Comparison of ENCODE assay signal across 1 cellular context in the genomic region with DNA sequence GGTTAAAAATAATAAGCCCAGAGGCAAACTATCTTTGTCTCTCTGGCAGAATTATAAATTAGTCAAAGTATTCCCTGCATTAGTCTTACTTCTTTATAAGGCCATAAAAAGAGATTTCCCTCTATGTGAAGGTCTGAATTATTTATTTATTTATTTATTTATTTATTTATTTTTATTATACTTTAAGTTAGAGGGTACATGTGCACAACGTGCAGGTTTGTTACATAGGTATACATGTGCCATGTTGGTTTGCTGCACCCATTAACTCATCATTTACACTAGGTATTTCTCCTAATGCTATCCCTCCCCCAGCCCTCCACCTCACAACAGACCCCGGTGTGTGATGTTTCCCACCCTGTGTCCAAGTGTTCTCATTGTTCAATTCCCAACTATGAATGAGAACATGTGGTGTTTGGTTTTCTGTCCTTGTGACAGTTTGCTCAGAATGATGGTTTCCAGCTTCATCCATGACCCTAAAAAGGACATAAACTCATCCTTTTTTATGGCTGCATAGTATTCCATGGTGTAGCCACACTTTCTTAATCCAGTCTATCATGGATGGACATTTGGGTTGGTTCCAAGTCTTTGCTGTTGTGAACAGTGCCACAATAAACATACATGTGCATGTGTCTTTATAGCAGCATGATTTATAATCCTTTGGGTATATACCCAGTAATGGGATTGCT.
TF ChIP-seq lines count a peak whose summit lies in the region.

No MANE protein-coding gene starts in this region.

TF ChIP-seq in HEK293, 187 proteins besides CTCF, POLR2A, EP300 and RAD21 (continued from another document):
- TF ChIP-seq ZNF623 (tag by site-specific recombination; IDR thresholded peaks at IDR 0.05) = peak; percentile 65
- TF ChIP-seq ZNF426 (tag by site-specific recombination; IDR thresholded peaks at IDR 0.05) = peak; percentile 77
- TF ChIP-seq ZBTB11 (tag by site-specific recombination; conservative IDR thresholded peaks at IDR 0.05; ENCODE audit: low read depth) = peak; percentile 78
- peak; percentile 72; the same call in 1 of the 2 replicates for TF ChIP-seq REST (tag by site-specific recombination; IDR thresholded peaks at IDR 0.05)
- peak; percentile 60 for TF ChIP-seq ZBTB8A (tag by site-specific recombination; IDR thresholded peaks at IDR 0.05)
- 0 out of 2 replicates have a peak, but pooled peaks have one; percentile 51 for TF ChIP-seq ZNF404 (tag by site-specific recombination; IDR thresholded peaks at IDR 0.05)
- 0 out of 2 replicates have a peak, but pooled peaks have one; percentile 23 for TF ChIP-seq ZNF664 (tag by site-specific recombination; IDR thresholded peaks at IDR 0.05)
- TF ChIP-seq, protein P1, sequence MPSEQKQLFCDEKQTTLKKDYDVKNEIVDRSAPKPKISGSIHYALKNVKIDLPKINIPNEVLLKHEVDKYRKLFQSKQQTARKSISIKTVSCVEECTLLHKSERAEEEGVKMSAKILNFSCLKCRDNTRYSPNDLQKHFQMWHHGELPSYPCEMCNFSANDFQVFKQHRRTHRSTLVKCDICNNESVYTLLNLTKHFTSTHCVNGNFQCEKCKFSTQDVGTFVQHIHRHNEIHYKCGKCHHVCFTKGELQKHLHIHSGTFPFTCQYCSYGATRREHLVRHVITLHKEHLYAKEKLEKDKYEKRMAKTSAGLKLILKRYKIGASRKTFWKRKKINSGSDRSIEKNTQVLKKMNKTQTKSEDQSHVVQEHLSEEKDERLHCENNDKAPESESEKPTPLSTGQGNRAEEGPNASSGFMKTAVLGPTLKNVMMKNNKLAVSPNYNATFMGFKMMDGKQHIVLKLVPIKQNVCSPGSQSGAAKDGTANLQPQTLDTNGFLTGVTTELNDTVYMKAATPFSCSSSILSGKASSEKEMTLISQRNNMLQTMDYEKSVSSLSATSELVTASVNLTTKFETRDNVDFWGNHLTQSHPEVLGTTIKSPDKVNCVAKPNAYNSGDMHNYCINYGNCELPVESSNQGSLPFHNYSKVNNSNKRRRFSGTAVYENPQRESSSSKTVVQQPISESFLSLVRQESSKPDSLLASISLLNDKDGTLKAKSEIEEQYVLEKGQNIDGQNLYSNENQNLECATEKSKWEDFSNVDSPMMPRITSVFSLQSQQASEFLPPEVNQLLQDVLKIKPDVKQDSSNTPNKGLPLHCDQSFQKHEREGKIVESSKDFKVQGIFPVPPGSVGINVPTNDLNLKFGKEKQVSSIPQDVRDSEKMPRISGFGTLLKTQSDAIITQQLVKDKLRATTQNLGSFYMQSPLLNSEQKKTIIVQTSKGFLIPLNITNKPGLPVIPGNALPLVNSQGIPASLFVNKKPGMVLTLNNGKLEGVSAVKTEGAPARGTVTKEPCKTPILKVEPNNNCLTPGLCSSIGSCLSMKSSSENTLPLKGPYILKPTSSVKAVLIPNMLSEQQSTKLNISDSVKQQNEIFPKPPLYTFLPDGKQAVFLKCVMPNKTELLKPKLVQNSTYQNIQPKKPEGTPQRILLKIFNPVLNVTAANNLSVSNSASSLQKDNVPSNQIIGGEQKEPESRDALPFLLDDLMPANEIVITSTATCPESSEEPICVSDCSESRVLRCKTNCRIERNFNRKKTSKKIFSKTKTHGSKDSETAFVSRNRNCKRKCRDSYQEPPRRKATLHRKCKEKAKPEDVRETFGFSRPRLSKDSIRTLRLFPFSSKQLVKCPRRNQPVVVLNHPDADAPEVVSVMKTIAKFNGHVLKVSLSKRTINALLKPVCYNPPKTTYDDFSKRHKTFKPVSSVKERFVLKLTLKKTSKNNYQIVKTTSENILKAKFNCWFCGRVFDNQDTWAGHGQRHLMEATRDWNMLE (tag by site-specific recombination; conservative IDR thresholded peaks at IDR 0.05; ENCODE audit: low read depth) = peak; percentile 82
- TF ChIP-seq ZNF510 (tag by site-specific recombination; IDR thresholded peaks at IDR 0.05; ENCODE audit: insufficient replicate concordance) = peak; percentile 25
- peak; percentile 59; the same call in 1 of the 2 replicates for TF ChIP-seq ZNF140 (tag by site-specific recombination; IDR thresholded peaks at IDR 0.05)
- peak; percentile 92 for TF ChIP-seq ZNF394 (tag by site-specific recombination; IDR thresholded peaks at IDR 0.05; ENCODE audit: borderline replicate concordance)
- TF ChIP-seq ZXDB (tag by site-specific recombination; IDR thresholded peaks at IDR 0.05) = peak; percentile 51; the same call in 1 of the 2 replicates
- TF ChIP-seq ZNF433 (tag by site-specific recombination; IDR thresholded peaks at IDR 0.05; ENCODE audit: low read depth) = peak; percentile 59; the same call in 1 of the 2 replicates
